ENCODE assay signal across 33 cellular contexts in genomic region chr3:115588201-115588600, GRCh38. TPM values are rescaled to one million over a fixed set of nuclear protein-coding genes. Genes with fewer than 3 reads are reported as not detected.
"Had no signal": no experiment of that assay in that cellular context is flagged by ENCODE, and none has a peak within 500 bp of the region (broad histone marks: within the 10 kb centered on the region; RNA-seq: fewer than 3 reads in every experiment).

No MANE protein-coding gene starts in this region.

- H3K9ac ChIP-seq: neural progenitor cell, parathyroid adenoma had no signal

- H3K4me2 ChIP-seq: hepatocyte, neural progenitor cell had no signal

- H3K4me3 Mint-ChIP-seq: memory B cell; naive thymus-derived CD4-positive, alpha-beta T cell; nephron; neural progenitor cell; stimulated activated effector memory CD8-positive, alpha-beta T cell treated with anti-CD3 and anti-CD28 coated beads, Interleukin-12 subunit alpha, Interleukin-12 subunit beta, amount 100 ng/mL, for 72 hours; stimulated activated naive CD8-positive, alpha-beta T cell treated with anti-CD3 and anti-CD28 coated beads, Interleukin-15, Interleukin-2, amounts not matched to agents 100 ng/mL and 50 ng/mL, for 24 hours; type B pancreatic cell had no signal

- H3K27ac ChIP-seq: hepatocyte, left ventricle myocardium inferior, neural progenitor cell, neutrophil, parathyroid adenoma, skin epidermis, suprapubic skin, thoracic aorta, tibial artery, uterus had no signal

- H2AFZ ChIP-seq: hepatocyte, neural progenitor cell, parathyroid adenoma had no signal

- H3K27ac Mint-ChIP-seq: memory B cell; naive thymus-derived CD4-positive, alpha-beta T cell; nephron; neural progenitor cell; progenitor cell of endocrine pancreas; stimulated activated effector memory CD8-positive, alpha-beta T cell treated with anti-CD3 and anti-CD28 coated beads, Interleukin-12 subunit alpha, Interleukin-12 subunit beta, amount 100 ng/mL, for 72 hours; stimulated activated naive CD8-positive, alpha-beta T cell treated with anti-CD3 and anti-CD28 coated beads, Interleukin-15, Interleukin-2, amounts not matched to agents 100 ng/mL and 50 ng/mL, for 24 hours; type B pancreatic cell had no signal

- H3K9me3 ChIP-seq: mucosa of descending colon, neutrophil, suprapubic skin, thoracic aorta, tibial artery, uterus had no signal

- H3K4me1 ChIP-seq: left ventricle myocardium inferior, neural progenitor cell, parathyroid adenoma, suprapubic skin, tibial artery, uterus had no signal

- H3K36me3 ChIP-seq: left ventricle myocardium inferior, neural progenitor cell, neutrophil, suprapubic skin, thoracic aorta, tibial artery, uterus had no signal

- H3K4me1 Mint-ChIP-seq: memory B cell; naive thymus-derived CD4-positive, alpha-beta T cell; nephron; stimulated activated effector memory CD8-positive, alpha-beta T cell treated with anti-CD3 and anti-CD28 coated beads, Interleukin-12 subunit alpha, Interleukin-12 subunit beta, amount 100 ng/mL, for 72 hours had no signal

- H3K27me3 ChIP-seq: hepatocyte, neural progenitor cell, neutrophil, suprapubic skin, tibial artery, uterus had no signal

- ATAC-seq: mucosa of descending colon; naive thymus-derived CD4-positive, alpha-beta T cell; right cardiac atrium; sciatic nerve; stimulated activated effector memory CD8-positive, alpha-beta T cell treated with anti-CD3 and anti-CD28 coated beads, Interleukin-12 subunit alpha, Interleukin-12 subunit beta, amount 100 ng/mL, for 72 hours had no signal

- H3K4me3 ChIP-seq: hepatocyte, left ventricle myocardium inferior, lung, mucosa of descending colon, neural progenitor cell, skin epidermis, suprapubic skin, thoracic aorta, tibial artery, uterus had no signal

- H3K9me3 Mint-ChIP-seq: memory B cell; stimulated activated effector memory CD8-positive, alpha-beta T cell treated with anti-CD3 and anti-CD28 coated beads, Interleukin-12 subunit alpha, Interleukin-12 subunit beta, amount 100 ng/mL, for 72 hours; stimulated activated naive CD8-positive, alpha-beta T cell treated with anti-CD3 and anti-CD28 coated beads, Interleukin-15, Interleukin-2, amounts not matched to agents 100 ng/mL and 50 ng/mL, for 24 hours; type B pancreatic cell had no signal

- H3K36me3 Mint-ChIP-seq: memory B cell; naive thymus-derived CD4-positive, alpha-beta T cell; stimulated activated effector memory CD8-positive, alpha-beta T cell treated with anti-CD3 and anti-CD28 coated beads, Interleukin-12 subunit alpha, Interleukin-12 subunit beta, amount 100 ng/mL, for 72 hours; type B pancreatic cell had no signal

- DNase-seq: islet precursor cell; left ventricle myocardium inferior; midbrain; mucosa of descending colon; naive thymus-derived CD4-positive, alpha-beta T cell; occipital lobe; right cardiac atrium; stimulated activated CD4-positive, alpha-beta T cell treated with anti-CD3 and anti-CD28 coated beads, Interleukin-12 subunit alpha, Interleukin-12 subunit beta, amount 100 ng/mL, for 4 hours; stimulated activated CD4-positive, alpha-beta T cell treated with anti-CD3 and anti-CD28 coated beads, Interleukin-15, amount 100 ng/mL, for 24 hours; stimulated activated CD4-positive, alpha-beta T cell treated with anti-CD3 and anti-CD28 coated beads, Interleukin-2, amount 100 ng/mL, for 24 hours; stimulated activated CD4-positive, alpha-beta T cell treated with anti-CD3 and anti-CD28 coated beads, Interleukin-4, amount 100 ng/mL, for 1 hour; stimulated activated naive CD4-positive, alpha-beta T cell; tibial artery; uterus had no signal

- H3K27me3 Mint-ChIP-seq: progenitor cell of endocrine pancreas, type B pancreatic cell had no signal

- H3K79me2 ChIP-seq: hepatocyte, parathyroid adenoma had no signal

RNA-seq across cellular contexts. Expression of gene GAP43, which starts 35.1 kb away (rescaled TPM):
- total RNA-seq: mesenteric fat pad; naive thymus-derived CD4-positive, alpha-beta T cell; pulmonary artery endothelial cell; renal cortical epithelial cell; suprapubic skin; ureter had no signal
- polyA plus RNA-seq: naive thymus-derived CD4-positive, alpha-beta T cell had no signal
